14 cellular contexts compared by ENCODE assay signal in the genomic region with DNA sequence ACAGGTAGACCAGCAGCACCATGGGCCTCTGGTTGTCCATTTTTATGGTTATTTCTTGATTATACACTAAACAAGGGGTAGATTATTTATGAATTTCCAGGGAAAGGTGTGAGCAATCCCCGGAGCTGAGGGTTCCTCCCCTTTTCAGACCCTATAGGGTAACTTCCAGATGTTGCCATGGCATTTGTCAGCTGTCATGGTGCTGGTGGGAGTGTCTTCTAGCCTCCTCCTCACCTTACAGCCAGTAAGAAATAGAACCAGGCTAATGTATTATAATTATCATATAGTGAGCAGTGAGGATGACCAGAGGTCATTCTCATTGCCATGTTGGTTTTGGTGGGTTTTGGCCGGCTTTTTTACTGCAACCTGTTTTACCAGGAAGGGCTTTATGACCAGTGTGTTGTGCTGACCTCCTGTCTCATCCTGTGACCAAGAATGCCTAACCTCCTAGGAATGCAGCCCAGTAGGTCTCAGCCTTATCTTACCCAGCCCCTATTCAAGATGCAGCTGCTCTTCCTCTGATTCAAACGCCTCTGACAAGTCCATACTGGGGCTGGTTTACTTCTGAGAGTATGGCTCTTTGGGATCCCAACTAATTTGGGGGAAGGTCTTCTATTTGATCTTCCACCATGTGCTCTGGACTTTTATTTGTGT. TPM values are rescaled to one million over a fixed set of nuclear protein-coding genes. Genes with fewer than 3 reads are reported as not detected.
A peak's percentile ranks its signal among the peaks of the same experiment; 100 is the strongest.
DNase-seq lines count a peak whose midpoint lies in the region; ATAC-seq and TF ChIP-seq lines count a peak whose summit lies in the region.
"Had no signal": no experiment of that assay in that cellular context is flagged by ENCODE, and none has a peak within 500 bp of the region (broad histone marks: within the 10 kb centered on the region; RNA-seq: fewer than 3 reads in every experiment).

No MANE protein-coding gene starts in this region.

- peak; percentile 80 for DNase-seq in ELR (ENCODE audit: low read depth)
- DNase-seq in PC-3 = peak; percentile 95
- DNase-seq in epithelial cell of esophagus (ENCODE audit: low read depth) = peak; percentile 89
- peak; percentile 82 for DNase-seq in myocyte (ENCODE audit: low read depth)
- no peak for DNase-seq in NCI-H1105 (lab: John Stamatoyannopoulos, UW)
- no peak for DNase-seq in gastrocnemius medialis
- no peak for DNase-seq in activated CD8-positive, alpha-beta memory T cell treated with anti-CD3 and anti-CD28 coated beads for 24 hours
- no peak for DNase-seq in Kasumi-1 (lab: John Stamatoyannopoulos, UW)
- DNase-seq: activated CD4-positive, CD25-positive, alpha-beta regulatory T cell treated with anti-CD3 and anti-CD28 coated beads, Interleukin-2, amount 50 U/mL, for 72 hours; effector memory CD8-positive, alpha-beta T cell; NCI-H1105 treated with DMSO at 0.1 percent for 48 hours; NCI-H524 treated with DMSO at 0.1 percent for 48 hours had no signal

- in situ Hi-C loops in gastrocnemius medialis (cut with MboI; ENCODE audit: low sequenced_read_pairs in 4 of 4) = loop anchor here (10.0 to 25.0 kb wide), 2 partner anchors 222 to 224 kb away; no protein-coding TSS in a partner anchor

- no peaks in the 10 kb centered on the region for H3K79me2 ChIP-seq in PC-3 (ENCODE audit: low read length)

- H3K27ac ChIP-seq in PC-3 (ENCODE audit: low read length) (peak overlapping the region; percentile 79), gastrocnemius medialis (no peak overlapping the region)
- H3K27ac ChIP-seq: BLaER1 had no signal

- peaks cover 29% of the 10 kb centered on the region for H3K4me1 ChIP-seq in PC-3 (ENCODE audit: insufficient read depth, low read length)
- H3K4me1 ChIP-seq in gastrocnemius medialis = no peaks in the 10 kb centered on the region

- intact Hi-C loops in PC-3 (cut with micrococcal nuclease) = no loop called here
- intact Hi-C loops in gastrocnemius medialis (cut with DNase I; ENCODE audit: low total_unique reads) = no loop called here

- H3K36me3 ChIP-seq in PC-3 (ENCODE audit: low read depth, low read length) (no peaks in the 10 kb centered on the region), gastrocnemius medialis (no peaks in the 10 kb centered on the region)
- H3K36me3 ChIP-seq: BLaER1 had no signal

- ATAC-seq in PC-3 (peak; percentile 83), gastrocnemius medialis (no peak)
- ATAC-seq: effector memory CD8-positive, alpha-beta T cell had no signal

- no peaks in the 10 kb centered on the region for H3K27me3 ChIP-seq in PC-3 (ENCODE audit: low read length)
- no peaks in the 10 kb centered on the region for H3K27me3 ChIP-seq in gastrocnemius medialis
- H3K27me3 ChIP-seq: BLaER1 had no signal

- H3K4me2 ChIP-seq in PC-3 (ENCODE audit: low read length) = peak overlapping the region; percentile 58
- H3K4me2 ChIP-seq: BLaER1 had no signal

- H3K4me3 ChIP-seq in PC-3 (ENCODE audit: low read length) (peak overlapping the region; percentile 11; the same call in 1 of the 2 replicates), epithelial cell of esophagus (ENCODE audit: low read length) (no peak overlapping the region), gastrocnemius medialis (no peak overlapping the region)
- H3K4me3 ChIP-seq: BLaER1 had no signal

- H2AFZ ChIP-seq in PC-3 (ENCODE audit: low read length) = peak overlapping the region; percentile 32; the same call in 1 of the 2 replicates

- CTCF ChIA-PET in PC-3 (lab: Charles Lee) = interaction anchor here (0.5 kb wide), 1 partner anchor 199 kb away, joined by 5 read pairs; no protein-coding TSS in a partner anchor

- H3K9me3 ChIP-seq in PC-3 (ENCODE audit: low read length) = no peaks in the 10 kb centered on the region
- no peaks in the 10 kb centered on the region for H3K9me3 ChIP-seq in gastrocnemius medialis

- BruUV-seq in PC-3 (replicated peaks; lab: Mats Ljungman, UMichigan) = no TSS peak

- POLR2A ChIA-PET in PC-3 (lab: Charles Lee; ENCODE audit: unreplicated experiment) = no interaction called here

- no peak for TF ChIP-seq CTCF in PC-3 (conservative IDR thresholded peaks at IDR 0.05; ENCODE audit: low read depth, low read length)
- no peak for TF ChIP-seq CTCF in epithelial cell of esophagus (IDR thresholded peaks at IDR 0.05; ENCODE audit: insufficient read depth, low read depth, low read length, missing control alignments)
- TF ChIP-seq CTCF in gastrocnemius medialis (IDR thresholded peaks at IDR 0.05 in 4 of 5, conservative IDR thresholded peaks at IDR 0.05 in 1 of 5) = no peak

- TF ChIP-seq POLR2A in gastrocnemius medialis (IDR thresholded peaks at IDR 0.05) = no peak

- no peaks in the 10 kb centered on the region for H4K20me1 ChIP-seq in PC-3 (ENCODE audit: low read length)
- H4K20me1 ChIP-seq: BLaER1 had no signal

- H3K9me2 ChIP-seq in PC-3 (replicated peaks; ENCODE audit: low read length) = no peaks in the 10 kb centered on the region

- H3F3A ChIP-seq in PC-3 (ENCODE audit: low read length, unreplicated experiment) = no peaks in the 10 kb centered on the region

- peak overlapping the region; percentile 8; the same call in 1 of the 2 replicates for H3K9ac ChIP-seq in PC-3 (ENCODE audit: low read length)
- H3K9ac ChIP-seq: BLaER1 had no signal

RNA-seq across cellular contexts. Expression of a gene that starts 13.5 kb away (rescaled TPM):
- total RNA-seq in PC-3 (2014; rRNA removed) (176 and 217 TPM in 2 replicates), myocyte (0.11 TPM in 1 of 2 replicates, not detected in the other), gastrocnemius medialis (100 to 1,000 TPM in 2 of 4 donors, 10 to 100 TPM in 2; 50.3 to 120 (median 105) TPM)
- polyA plus RNA-seq in myocyte (2012) = 0.25 TPM
- total RNA-seq: activated T-helper 1 cell treated with anti-CD3 and anti-CD28 coated beads, Interleukin-12 subunit alpha, Interleukin-12 subunit beta, Interleukin-2, Interleukin-4 antibody, amounts not matched to agents 30 ng/mL and 10 ng/mL and 1 ng/mL, durations not matched to agents 14 hours and 24 hours and 36 hours had no signal

RNA-seq across cellular contexts. Expression of a gene that starts 54.7 kb away (rescaled TPM):
- total RNA-seq in PC-3 (2014; rRNA removed) (not detected in 2 replicates), myocyte (not detected in 2 replicates), gastrocnemius medialis (under 1 TPM in 1 of 4 donors, not detected in 3; 0.59 TPM)
- polyA plus RNA-seq in myocyte (2012) = not detected
- total RNA-seq: activated T-helper 1 cell treated with anti-CD3 and anti-CD28 coated beads, Interleukin-12 subunit alpha, Interleukin-12 subunit beta, Interleukin-2, Interleukin-4 antibody, amounts not matched to agents 30 ng/mL and 10 ng/mL and 1 ng/mL, durations not matched to agents 14 hours and 24 hours and 36 hours had no signal

Comparison
In these comparisons a context has a peak if more than half of its experiments do, and no peak if none do; other contexts are left out.
1. DNase-seq: peak in ELR (single experiment), PC-3 (single experiment), epithelial cell of esophagus (single experiment) and myocyte (single experiment); none in NCI-H1105 (single experiment), gastrocnemius medialis (0 of 2), activated CD8-positive, alpha-beta memory T cell treated with anti-CD3 and anti-CD28 coated beads for 24 hours (single experiment) and Kasumi-1 (0 of 2).
2. RNA of a gene that starts 13.5 kb away (total RNA-seq): 176 to 217 TPM in PC-3 and 50.3 to 120 TPM in gastrocnemius medialis; 0.11 TPM in myocyte; every median in the first group is over 10 times any median in the second.